In the genomic region with DNA sequence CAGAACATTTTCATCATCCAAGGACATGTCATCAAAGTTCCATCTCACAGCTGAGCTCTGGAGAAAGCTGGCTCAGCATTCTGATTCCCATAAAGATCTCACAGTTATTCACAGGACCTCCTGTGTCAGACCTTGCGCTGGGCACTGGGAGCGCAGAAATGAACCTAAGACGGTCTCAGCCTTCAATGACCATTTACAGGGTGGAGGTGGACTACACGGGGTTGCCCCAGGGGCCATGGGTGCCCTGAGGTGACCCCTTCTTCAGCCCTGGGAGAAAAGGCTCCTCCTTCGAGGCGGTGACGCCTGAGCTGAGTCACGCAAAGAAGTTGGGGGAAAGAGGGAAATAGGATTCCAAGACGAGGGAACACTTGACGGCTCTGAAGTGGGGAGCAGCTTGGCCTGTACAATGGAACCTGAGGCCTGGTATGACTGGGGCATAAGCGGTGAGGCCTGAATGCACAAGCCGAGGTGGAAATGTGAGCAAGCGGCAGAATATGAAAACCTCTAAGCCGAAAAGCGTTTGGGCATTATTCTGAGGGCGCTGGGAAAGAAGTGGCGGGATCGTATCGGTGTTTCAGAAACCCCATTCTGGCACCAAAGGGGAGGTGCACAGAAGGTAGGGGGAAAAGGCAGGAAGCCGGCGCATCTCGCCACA, we compare ENCODE assay signal across 8 cellular contexts. TPM values are rescaled to one million over a fixed set of nuclear protein-coding genes. Genes with fewer than 3 reads are reported as not detected.
A peak's percentile ranks its signal among the peaks of the same experiment; 100 is the strongest.
DNase-seq lines count a peak whose midpoint lies in the region; ATAC-seq and TF ChIP-seq lines count a peak whose summit lies in the region.

No MANE protein-coding gene starts in this region.

- H3K4me1 ChIP-seq in HAP-1 = peaks cover 16% of the 10 kb centered on the region
- H3K4me1 ChIP-seq in liver (ENCODE audit: control insufficient read depth in 4 of 4, insufficient read depth in 4 of 4, low read length in 3 of 4) = peaks cover 4 to 24% (median 17%) of the 10 kb centered on the region in 4 donors

- no peaks in the 10 kb centered on the region for H3K27me3 ChIP-seq in HAP-1 (ENCODE audit: low read depth)
- H3K27me3 ChIP-seq in liver (ENCODE audit: control insufficient read depth in 4 of 4, insufficient read depth in 4 of 4, low read length in 3 of 4) = no peaks in the 10 kb centered on the region

- no peak for TF ChIP-seq CTCF in liver (IDR thresholded peaks at IDR 0.05; ENCODE audit: low read depth, low read length, missing input control)

- in situ Hi-C loops in HAP-1 (cut with MboI; ENCODE audit: low sequenced_read_pairs) = no loop called here

- H3K36me3 ChIP-seq in HAP-1 (replicated peaks) = peaks cover 31% of the 10 kb centered on the region
- H3K36me3 ChIP-seq in SK-N-MC (ENCODE audit: insufficient read depth, low read length) = peaks cover 20% of the 10 kb centered on the region; the same call in 1 of the 2 replicates
- peaks cover 5 to 24% (median 18%) of the 10 kb centered on the region in 4 donors for H3K36me3 ChIP-seq in liver (ENCODE audit: control insufficient read depth in 4 of 4, insufficient read depth in 3 of 4, low read depth in 1 of 4, low read length in 3 of 4)

- H3K27ac ChIP-seq in SK-N-MC (peak overlapping the region; percentile 67), liver (ENCODE audit: low read depth in 1 of 2, low read length in 2 of 2) (peak overlapping the region; percentile 72 to 90)

- peak overlapping the region; percentile 87 to 95 for H3K4me3 Mint-ChIP-seq in stimulated activated naive CD8-positive, alpha-beta T cell treated with anti-CD3 and anti-CD28 coated beads, Interleukin-15, amount 100 ng/mL, for 72 hours

- no peak for TF ChIP-seq RAD21 in liver (IDR thresholded peaks at IDR 0.05)

- H3K9me3 ChIP-seq in HAP-1 (no peaks in the 10 kb centered on the region), SK-N-MC (ENCODE audit: low read depth, low read length) (no peaks in the 10 kb centered on the region), liver (ENCODE audit: control insufficient read depth in 4 of 4, low read length in 3 of 4) (no peaks in the 10 kb centered on the region)

- H3K4me3 ChIP-seq in HAP-1 (peak overlapping the region; percentile 78), SK-N-MC (peak overlapping the region; percentile 97), liver (ENCODE audit: low read depth in 1 of 3, low read length in 3 of 3) (peak overlapping the region; percentile 59 to 90 (median 81))

- H3K9ac ChIP-seq in SK-N-MC (ENCODE audit: insufficient read length) (peak overlapping the region; percentile 74), liver (ENCODE audit: low read depth in 1 of 2, low read length in 2 of 2) (peak overlapping the region; percentile 26 to 56)

- H3K27me3 Mint-ChIP-seq in stimulated activated naive CD8-positive, alpha-beta T cell treated with anti-CD3 and anti-CD28 coated beads, Interleukin-15, amount 100 ng/mL, for 72 hours = no peaks in the 10 kb centered on the region

- 11% methylated on average over 22 of the region's 22 CpGs for whole genome bisulfite sequencing in liver

- peak overlapping the region; percentile 95 to 98 for H3K27ac Mint-ChIP-seq in stimulated activated naive CD8-positive, alpha-beta T cell treated with anti-CD3 and anti-CD28 coated beads, Interleukin-15, amount 100 ng/mL, for 72 hours

- peaks cover 48% of the 10 kb centered on the region for H3K4me1 Mint-ChIP-seq in stimulated activated naive CD8-positive, alpha-beta T cell treated with anti-CD3 and anti-CD28 coated beads, Interleukin-15, amount 100 ng/mL, for 72 hours

- DNase-seq in COLO829 (ENCODE audit: low spot score) (peak; percentile 36), HAP-1 (ENCODE audit: low spot score in 2 of 2) (peak; percentile 35 to 69), SK-N-MC (ENCODE audit: low read depth, low spot score) (no peak), dermis blood vessel endothelial cell (peak; percentile 70), DMS153 (lab: John Stamatoyannopoulos, UW) (no peak)
- DNase-seq in stimulated activated naive CD8-positive, alpha-beta T cell treated with anti-CD3 and anti-CD28 coated beads, Interleukin-15, amount 100 ng/mL, for 72 hours = peak in 1 of 2 donors; percentile 52

- H3K9me3 Mint-ChIP-seq in stimulated activated naive CD8-positive, alpha-beta T cell treated with anti-CD3 and anti-CD28 coated beads, Interleukin-15, amount 100 ng/mL, for 72 hours = no peaks in the 10 kb centered on the region

- peak; percentile 0 for ATAC-seq in stimulated activated naive CD8-positive, alpha-beta T cell treated with anti-CD3 and anti-CD28 coated beads, Interleukin-15, amount 100 ng/mL, for 72 hours
- ATAC-seq in HG03342 (IDR thresholded peaks at IDR 0.05; ENCODE audit: unreplicated experiment) = no peak

TF ChIP-seq in liver, 16 proteins besides CTCF, POLR2A, EP300 and RAD21:
- TF ChIP-seq HNF4A (conservative IDR thresholded peaks at IDR 0.05) (no peak), YY1 (IDR thresholded peaks at IDR 0.05) (peak; percentile 10), REST (IDR thresholded peaks at IDR 0.05) (no peak), RXRA (IDR thresholded peaks at IDR 0.05) (peak; percentile 42 to 60), NR2F2 (IDR thresholded peaks at IDR 0.05) (no peak)

RNA-seq across cellular contexts. Expression of gene CC2D1B, which starts 0.8 kb away (rescaled TPM):
- 28.5 and 37.3 TPM in 2 replicates for total RNA-seq in dermis blood vessel endothelial cell
- 10 to 100 TPM in 1 of 2 donors, 1 to 10 TPM in 1; 7.1 to 15.7 TPM for total RNA-seq in liver
- polyA plus RNA-seq in liver = 1 to 10 TPM; 4.5 to 8.0 TPM

RNA-seq across cellular contexts. Expression of gene ORC1, which starts 39.0 kb away (rescaled TPM):
- total RNA-seq in dermis blood vessel endothelial cell (2.9 and 11.2 TPM in 2 replicates), liver (10 to 100 TPM in 1 of 2 donors, under 1 TPM in 1; 0.33 to 16.6 TPM)
- polyA plus RNA-seq in liver = under 1 TPM; 0.31 to 0.53 TPM

RNA-seq across cellular contexts. Expression of gene PRPF38A, which starts 39.2 kb away (rescaled TPM):
- total RNA-seq in dermis blood vessel endothelial cell = 15.1 and 23.0 TPM in 2 replicates
- 10 to 100 TPM in 1 of 2 donors, 1 to 10 TPM in 1; 8.1 to 10.3 TPM for total RNA-seq in liver
- polyA plus RNA-seq in liver = 1 to 10 TPM; 5.9 to 9.1 TPM

Comparison
In these comparisons a context has a peak if more than half of its experiments do, and no peak if none do; other contexts are left out.
1. DNase-seq: peak in COLO829 (single experiment), HAP-1 (2 of 2) and dermis blood vessel endothelial cell (single experiment); none in SK-N-MC (single experiment) and DMS153 (single experiment).
2. Peak in every context shown above with its lines, with median percentiles within 50 percentile points of each other: H3K4me3 ChIP-seq.